19 cellular contexts compared by ENCODE assay signal in the genomic region with DNA sequence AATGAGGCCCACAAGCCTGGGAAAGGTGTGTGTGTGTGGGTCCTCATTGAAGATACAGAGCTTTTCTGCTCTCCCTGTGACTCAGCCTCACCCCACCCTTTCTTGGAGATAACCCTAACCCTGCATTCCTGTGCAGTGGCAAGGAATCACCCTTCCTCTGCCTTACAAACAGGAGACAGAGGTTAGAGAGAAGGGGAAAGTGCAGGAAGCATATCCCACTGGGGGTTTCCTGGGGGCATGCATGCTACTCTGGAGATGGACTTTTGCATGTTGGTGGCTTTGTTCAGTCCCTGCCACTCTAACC. TPM values are rescaled to one million over a fixed set of nuclear protein-coding genes. Genes with fewer than 3 reads are reported as not detected.
DNase-seq lines count a peak whose midpoint lies in the region; ATAC-seq, FAIRE-seq and TF ChIP-seq lines count a peak whose summit lies in the region.
"Had no signal": no experiment of that assay in that cellular context is flagged by ENCODE, and none has a peak within 500 bp of the region (broad histone marks: within the 10 kb centered on the region; RNA-seq: fewer than 3 reads in every experiment).

No MANE protein-coding gene starts in this region.

- no peak overlapping the region for H3K4me2 ChIP-seq in K562 (ENCODE audit: insufficient read depth, low read length)
- H3K4me2 ChIP-seq: SK-N-SH had no signal

- CTCF ChIA-PET in K562 (lab: Yijun Ruan, JAX; ENCODE audit: low intra/inter-chr PET ratio) = no interaction called here
- CTCF ChIA-PET in CD8-positive, alpha-beta T cell (lab: Charles Lee) = no interaction called here

- no peak for TF ChIP-seq EP300 in K562 (IDR thresholded peaks at IDR 0.05; ENCODE audit: low read length)

- in situ Hi-C loops in K562 (cut with MboI) = no loop called here

- peaks cover 73% of the 10 kb centered on the region for H3K27me3 Mint-ChIP-seq in CD8-positive, alpha-beta T cell (ENCODE audit: low read depth)
- peaks cover 80% of the 10 kb centered on the region for H3K27me3 Mint-ChIP-seq in activated T-helper 17 cell treated with anti-CD3 and anti-CD28 coated beads, Interleukin-2, amount 50 U/mL, for 72 hours

- no peak overlapping the region for H3K27ac ChIP-seq in K562 (ENCODE audit: extremely low read depth, low read depth, low read length)
- no peak overlapping the region for H3K27ac ChIP-seq in CD8-positive, alpha-beta T cell (ENCODE audit: low read depth, low read length)

- no peak for TF ChIP-seq CTCF in K562 (IDR thresholded peaks at IDR 0.05 in 2 of 3, conservative IDR thresholded peaks at IDR 0.05 in 1 of 3; ENCODE audit: insufficient read depth in 2 of 3, low read depth in 1 of 3, low read length in 3 of 3)
- TF ChIP-seq CTCF in CD8-positive, alpha-beta T cell (IDR thresholded peaks at IDR 0.05) = no peak

- H3K9ac ChIP-seq in K562 (ENCODE audit: insufficient read depth in 1 of 2, low read depth in 2 of 2, low read length in 2 of 2) = no peak overlapping the region
- H3K9ac ChIP-seq: SK-N-SH had no signal

- no peaks in the 10 kb centered on the region for H3K79me2 ChIP-seq in K562 (ENCODE audit: control insufficient read depth, insufficient read depth, low read length)

- no peak overlapping the region for H3K27ac Mint-ChIP-seq in CD8-positive, alpha-beta T cell
- H3K27ac Mint-ChIP-seq in activated T-helper 17 cell treated with anti-CD3 and anti-CD28 coated beads, Interleukin-2, amount 50 U/mL, for 72 hours = no peak overlapping the region
- H3K27ac Mint-ChIP-seq: CD4-positive, CD25-positive, alpha-beta regulatory T cell had no signal

- H3K4me1 Mint-ChIP-seq in CD8-positive, alpha-beta T cell (ENCODE audit: low read depth) = peaks cover 23% of the 10 kb centered on the region
- no peaks in the 10 kb centered on the region for H3K4me1 Mint-ChIP-seq in activated T-helper 17 cell treated with anti-CD3 and anti-CD28 coated beads, Interleukin-2, amount 50 U/mL, for 72 hours

- peaks cover 52 to 59% of the 10 kb centered on the region in 2 experiments for H3K27me3 ChIP-seq in K562 (ENCODE audit: control insufficient read depth in 2 of 2, insufficient read depth in 2 of 2, low read length in 2 of 2)
- H3K27me3 ChIP-seq in CD8-positive, alpha-beta T cell (ENCODE audit: insufficient read depth, low read length) = peaks cover 51% of the 10 kb centered on the region

- POLR2A ChIA-PET in K562 (lab: Yijun Ruan, JAX) = interaction anchor here (0.9 kb wide), 1 partner anchor 21 kb away, joined by 3 read pairs; no protein-coding TSS in a partner anchor
- POLR2A ChIA-PET in CD8-positive, alpha-beta T cell (lab: Charles Lee) = no interaction called here

- no peak for FAIRE-seq in K562 (lab: Jason Lieb, UNC)

- no peaks in the 10 kb centered on the region for H3K36me3 Mint-ChIP-seq in CD8-positive, alpha-beta T cell
- peaks cover 20% of the 10 kb centered on the region for H3K36me3 Mint-ChIP-seq in activated T-helper 17 cell treated with anti-CD3 and anti-CD28 coated beads, Interleukin-2, amount 50 U/mL, for 72 hours (ENCODE audit: low read depth)
- H3K36me3 Mint-ChIP-seq: CD4-positive, CD25-positive, alpha-beta regulatory T cell had no signal

- TF ChIP-seq POLR2A in K562 (conservative IDR thresholded peaks at IDR 0.05) = no peak

- DNase-seq in Daoy (ENCODE audit: low read depth) (peak; percentile 41), LoVo (ENCODE audit: low spot score) (peak; percentile 74), K562 (ENCODE audit: extremely low read depth in 1 of 4, low spot score in 3 of 4) (no peak), islet precursor cell (peak; percentile 77), ecto neural progenitor cell (ENCODE audit: low spot score) (no peak)
- no peak for DNase-seq in CD8-positive, alpha-beta T cell
- DNase-seq: AML-193; CD4-positive, CD25-positive, alpha-beta regulatory T cell; NCI-H1092; NCI-H1694; NCI-H446 treated with DMSO at 0.1 percent for 48 hours; NCI-H748 treated with DMSO at 0.1 percent for 48 hours; SK-N-SH had no signal

- intact Hi-C loops in K562 (cut with micrococcal nuclease) = no loop called here
- intact Hi-C loops in CD8-positive, alpha-beta T cell (cut with DNase I, micrococcal nuclease) = no loop called here

- BruUV-seq in K562 (replicated peaks; lab: Mats Ljungman, UMichigan) = no TSS peak

- no peak overlapping the region for H2AFZ ChIP-seq in K562 (ENCODE audit: low read depth, low read length)

- no peaks in the 10 kb centered on the region for H3K9me3 ChIP-seq in K562 (replicated peaks; ENCODE audit: control insufficient read depth, insufficient read depth, low read depth, low read length)
- no peaks in the 10 kb centered on the region for H3K9me3 ChIP-seq in CD8-positive, alpha-beta T cell (ENCODE audit: low read length)
- H3K9me3 ChIP-seq: HAP-1, SK-N-SH had no signal

- no peaks in the 10 kb centered on the region for H3K9me1 ChIP-seq in K562 (ENCODE audit: control insufficient read depth, insufficient read depth, low read length)

- no peak overlapping the region for H3K4me3 ChIP-seq in K562
- no peak overlapping the region for H3K4me3 ChIP-seq in CD8-positive, alpha-beta T cell (ENCODE audit: low read depth, low read length)
- H3K4me3 ChIP-seq: HAP-1 had no signal

- ATAC-seq in K562 (no peak), SK-N-SH treated with all-trans-retinoic acid at 6 μM for 48 hours (no peak)
- ATAC-seq in CD8-positive, alpha-beta T cell = no peak
- no peak for ATAC-seq in activated T-helper 17 cell treated with anti-CD3 and anti-CD28 coated beads, Interleukin-2, amount 50 U/mL, for 72 hours (replicated peaks)
- ATAC-seq: Panc1, Right ventricle myocardium inferior had no signal

- H4K20me1 ChIP-seq in K562 (replicated peaks; ENCODE audit: control insufficient read depth, insufficient read depth, low read length) = peaks cover 5% of the 10 kb centered on the region; the same call in 1 of the 2 replicates

- H3K4me1 ChIP-seq in K562 (replicated peaks in 1 of 2; ENCODE audit: control insufficient read depth in 2 of 2, insufficient read depth in 2 of 2, low read length in 2 of 2) = peaks cover 0 to 28% of the 10 kb centered on the region in 2 experiments; a peak in 2 of 5 replicates
- H3K4me1 ChIP-seq in CD8-positive, alpha-beta T cell (ENCODE audit: insufficient read depth, low read length) = peaks cover 13% of the 10 kb centered on the region

- H3K36me3 ChIP-seq in K562 (ENCODE audit: control insufficient read depth, insufficient read depth, low read length) = no peaks in the 10 kb centered on the region
- H3K36me3 ChIP-seq in CD8-positive, alpha-beta T cell (ENCODE audit: insufficient read depth, low read length) = no peaks in the 10 kb centered on the region
- H3K36me3 ChIP-seq: HAP-1 had no signal

- H3K9me3 Mint-ChIP-seq in CD8-positive, alpha-beta T cell = no peaks in the 10 kb centered on the region
- H3K9me3 Mint-ChIP-seq in activated T-helper 17 cell treated with anti-CD3 and anti-CD28 coated beads, Interleukin-2, amount 50 U/mL, for 72 hours = no peaks in the 10 kb centered on the region

- TF ChIP-seq RAD21 in K562 (CRISPR knock-in tag; conservative IDR thresholded peaks at IDR 0.05 in 1 of 2, IDR thresholded peaks at IDR 0.05 in 1 of 2) = no peak

- no peak overlapping the region for H3K4me3 Mint-ChIP-seq in CD8-positive, alpha-beta T cell
- H3K4me3 Mint-ChIP-seq in activated T-helper 17 cell treated with anti-CD3 and anti-CD28 coated beads, Interleukin-2, amount 50 U/mL, for 72 hours = no peak overlapping the region

TF ChIP-seq in K562, 482 proteins besides CTCF, POLR2A, EP300 and RAD21:
- TF ChIP-seq FOSL1 (tag; conservative IDR thresholded peaks at IDR 0.05) (0 out of 2 replicates have a peak, but pooled peaks have one; percentile 20), ZNF133 (CRISPR knock-in tag; IDR thresholded peaks at IDR 0.05) (no peak)

TF ChIP-seq in SK-N-SH treated with all-trans-retinoic acid at 6 μM for 48 hours, 23 proteins besides CTCF, POLR2A, EP300 and RAD21 (continues in another document):
- TF ChIP-seq CSDC2 (CRISPR knock-in tag; IDR thresholded peaks at IDR 0.05) = no peak
- TF ChIP-seq OSR1 (CRISPR knock-in tag; IDR thresholded peaks at IDR 0.05) = no peak
- TF ChIP-seq BACH2 (CRISPR knock-in tag; IDR thresholded peaks at IDR 0.05; ENCODE audit: borderline replicate concordance) = no peak
- TF ChIP-seq TOX (CRISPR knock-in tag; IDR thresholded peaks at IDR 0.05; ENCODE audit: borderline replicate concordance) = no peak
- TF ChIP-seq, protein P1, sequence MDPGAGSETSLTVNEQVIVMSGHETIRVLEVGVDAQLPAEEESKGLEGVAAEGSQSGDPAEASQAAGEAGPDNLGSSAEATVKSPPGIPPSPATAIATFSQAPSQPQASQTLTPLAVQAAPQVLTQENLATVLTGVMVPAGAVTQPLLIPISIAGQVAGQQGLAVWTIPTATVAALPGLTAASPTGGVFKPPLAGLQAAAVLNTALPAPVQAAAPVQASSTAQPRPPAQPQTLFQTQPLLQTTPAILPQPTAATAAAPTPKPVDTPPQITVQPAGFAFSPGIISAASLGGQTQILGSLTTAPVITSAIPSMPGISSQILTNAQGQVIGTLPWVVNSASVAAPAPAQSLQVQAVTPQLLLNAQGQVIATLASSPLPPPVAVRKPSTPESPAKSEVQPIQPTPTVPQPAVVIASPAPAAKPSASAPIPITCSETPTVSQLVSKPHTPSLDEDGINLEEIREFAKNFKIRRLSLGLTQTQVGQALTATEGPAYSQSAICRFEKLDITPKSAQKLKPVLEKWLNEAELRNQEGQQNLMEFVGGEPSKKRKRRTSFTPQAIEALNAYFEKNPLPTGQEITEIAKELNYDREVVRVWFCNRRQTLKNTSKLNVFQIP (CRISPR knock-in tag; IDR thresholded peaks at IDR 0.05; ENCODE audit: borderline replicate concordance, low read depth) = no peak

RNA-seq across cellular contexts. Expression of gene LHX2, which starts 4.5 kb away (rescaled TPM):
- 5.7 and 11.9 TPM in 2 replicates for total RNA-seq in Daoy (2014; rRNA removed; shearing (Covaris generic))
- total RNA-seq in K562 (2011; cell fraction: chromatin; rRNA removed; ENCODE audit: low replicate concordance) = not detected in 2 replicates
- total RNA-seq in K562 (2011; cell fraction: nucleolus; rRNA removed) = not detected in 2 replicates
- not detected in 2 replicates for total RNA-seq in K562 (2011; cell fraction: nucleoplasm; rRNA removed)
- total RNA-seq in K562 (2014; rRNA removed) (not detected in 2 replicates), K562 (2014; rRNA removed; fragmentation: Illumina TruSeq; extraction: Trizol) (not detected in 2 replicates), K562 (2015; rRNA removed; fragmentation: Illumina TruSeq; extraction: Trizol) (not detected in 2 replicates), K562 (2021) (0.07 TPM in 1 of 2 replicates, not detected in the other)
- polyA plus RNA-seq in K562 (2011; rRNA removed) (not detected in 2 replicates), K562 (2014; fragmentation: Illumina TruSeq; extraction: Trizol) (not detected in 2 replicates), K562 (2014; fragmentation: Nextera tagmentation; extraction: Ambion mirVana) (not detected), K562 (2014; rRNA removed) (not detected in 2 replicates)
- polyA plus RNA-seq in K562 (2011; cell fraction: cytosol; rRNA removed) = not detected in 2 replicates
- not detected in 2 replicates for polyA plus RNA-seq in K562 (2011; cell fraction: nucleus; rRNA removed)
- 0.14 TPM in 1 of 2 replicates, not detected in the other for polyA plus RNA-seq in K562 (2012)
- not detected in 2 replicates for polyA minus RNA-seq in K562 (2011; rRNA and poly(A)+ RNA removed)
- polyA minus RNA-seq in K562 (2011; cell fraction: cytosol; rRNA and poly(A)+ RNA removed) = not detected in 2 replicates
- polyA minus RNA-seq in K562 (2011; cell fraction: nucleus; rRNA and poly(A)+ RNA removed) = not detected in 2 replicates
- not detected for total RNA-seq in CD8-positive, alpha-beta T cell
- total RNA-seq in activated T-helper 17 cell treated with anti-CD3 and anti-CD28 coated beads, Interleukin-2, amount 50 U/mL, for 72 hours = not detected
- total RNA-seq: CD4-positive, CD25-positive, alpha-beta regulatory T cell; HT1080; Right ventricle myocardium inferior had no signal
- polyA plus RNA-seq: CD4-positive, CD25-positive, alpha-beta regulatory T cell; SK-N-SH had no signal

Comparison
In these comparisons a context has a peak if more than half of its experiments do, and no peak if none do; other contexts are left out.
1. DNase-seq: peak in Daoy (single experiment), LoVo (single experiment) and islet precursor cell (single experiment); none in K562 (0 of 4), CD8-positive, alpha-beta T cell (0 of 7) and ecto neural progenitor cell (single experiment).